In genomic region chr16:3038256-3038655, GRCh38 we compare ENCODE assay signal across 1 cellular context.
TF ChIP-seq lines count a peak whose summit lies in the region.

No MANE protein-coding gene starts in this region.

TF ChIP-seq in K562, 482 proteins besides CTCF, POLR2A, EP300 and RAD21:
- TF ChIP-seq RFX5 (IDR thresholded peaks at IDR 0.05; ENCODE audit: low read depth, low read length) (no peak), DIDO1 (tag; IDR thresholded peaks at IDR 0.05; ENCODE audit: low read depth) (no peak), TAL1 (IDR thresholded peaks at IDR 0.05) (no peak), ZNF551 (CRISPR knock-in tag; IDR thresholded peaks at IDR 0.05) (no peak), POLR2G (IDR thresholded peaks at IDR 0.05; ENCODE audit: low read depth, low read length) (no peak), ATF2 (CRISPR knock-in tag; IDR thresholded peaks at IDR 0.05) (no peak), HNRNPUL1 (IDR thresholded peaks at IDR 0.05; ENCODE audit: low read length) (no peak), PHTF2 (CRISPR knock-in tag; IDR thresholded peaks at IDR 0.05) (no peak), ELF1 (tag; IDR thresholded peaks at IDR 0.05) (no peak), ZNF277 (CRISPR knock-in tag; IDR thresholded peaks at IDR 0.05; ENCODE audit: borderline replicate concordance) (no peak), TFAP4 (CRISPR knock-in tag; IDR thresholded peaks at IDR 0.05; ENCODE audit: borderline replicate concordance) (no peak), PRDM10 (IDR thresholded peaks at IDR 0.05; ENCODE audit: partially characterized antibody) (no peak), MCM5 (IDR thresholded peaks at IDR 0.05; ENCODE audit: low read depth) (no peak), CEBPB (tag; IDR thresholded peaks at IDR 0.05) (peak; percentile 77), SMARCA4 (IDR thresholded peaks at IDR 0.05) (no peak), NFXL1 (CRISPR knock-in tag; IDR thresholded peaks at IDR 0.05) (no peak), CXXC5 (CRISPR knock-in tag; IDR thresholded peaks at IDR 0.05) (no peak), SIN3A (IDR thresholded peaks at IDR 0.05; ENCODE audit: borderline replicate concordance in 2 of 2, control insufficient read depth in 1 of 2, low read depth in 2 of 2, low read length in 2 of 2) (no peak), MLX (CRISPR knock-in tag; conservative IDR thresholded peaks at IDR 0.05) (no peak), SMARCA5 (IDR thresholded peaks at IDR 0.05) (no peak), RAD51 (IDR thresholded peaks at IDR 0.05; ENCODE audit: borderline replicate concordance, low read depth) (no peak), ATF3 (IDR thresholded peaks at IDR 0.05) (peak; percentile 79), ATF3 (CRISPR knock-in tag; conservative IDR thresholded peaks at IDR 0.05) (no peak), CEBPG (CRISPR knock-in tag; IDR thresholded peaks at IDR 0.05) (peak; percentile 89), CEBPG (tag; conservative IDR thresholded peaks at IDR 0.05 in 1 of 2, IDR thresholded peaks at IDR 0.05 in 1 of 2) (peak; percentile 53 to 78; a peak in 3 of 4 replicates), DLX4 (CRISPR knock-in tag; IDR thresholded peaks at IDR 0.05) (no peak), POLR2H (tag; IDR thresholded peaks at IDR 0.05; ENCODE audit: low read depth) (no peak)
TF ChIP-seq in K562: peak in this region for 3.
